Comparison of ENCODE assay signal across 34 cellular contexts in genomic region chr7:13090959-13091358, GRCh38.
"Had no signal": no experiment of that assay in that cellular context is flagged by ENCODE, and none has a peak within 500 bp of the region (broad histone marks: within the 10 kb centered on the region; RNA-seq: fewer than 3 reads in every experiment).

No MANE protein-coding gene starts in this region.

- H3K27ac ChIP-seq: KMS-11 had no signal

- DNase-seq: Karpas-422, Kasumi-1, KG1, MG63, MM.1S, MV-4-11, NCI-H1048, NCI-H1092, NCI-H1092 treated with DMSO at 0.1 percent for 48 hours, NCI-H1105, NCI-H1105 treated with DMSO at 0.1 percent for 48 hours, NCI-H1417 treated with DMSO at 0.1 percent for 48 hours, NCI-H1436, NCI-H1436 treated with DMSO at 0.1 percent for 48 hours, NCI-H146, NCI-H1694, NCI-H1694 treated with DMSO at 0.1 percent for 48 hours, NCI-H187, NCI-H187 treated with DMSO at 0.1 percent for 48 hours, NCI-H1930, NCI-H2029, NCI-H2029 treated with DMSO at 0.1 percent for 48 hours, NCI-H2081, NCI-H2081 treated with DMSO at 0.1 percent for 48 hours, NCI-H2107, NCI-H2171, NCI-H2171 treated with DMSO at 0.1 percent for 48 hours, NCI-H2227 treated with DMSO at 0.1 percent for 48 hours, NCI-H226, NCI-H345, NCI-H446, NCI-H446 treated with DMSO at 0.1 percent for 48 hours, NCI-H510A had no signal

- H3K4me2 ChIP-seq: KMS-11 had no signal

- H3K9ac ChIP-seq: KMS-11 had no signal

- H3K36me3 ChIP-seq: MG63 had no signal

- H3K4me3 ChIP-seq: MG63 had no signal

- H3K9me3 ChIP-seq: MG63 had no signal

- H3K27me3 ChIP-seq: MG63 had no signal
